Comparison of ENCODE assay signal across 34 cellular contexts in genomic region chr22:32512267-32512982, GRCh38. TPM values are rescaled to one million over a fixed set of nuclear protein-coding genes. Genes with fewer than 3 reads are reported as not detected.
"Had no signal": no experiment of that assay in that cellular context is flagged by ENCODE, and none has a peak within 500 bp of the region (broad histone marks: within the 10 kb centered on the region; RNA-seq: fewer than 3 reads in every experiment).

No MANE protein-coding gene starts in this region.

- H3K9me3 ChIP-seq: body of pancreas, colonic mucosa, esophagus squamous epithelium had no signal

- DNase-seq: activated CD4-positive, alpha-beta memory T cell treated with anti-CD3 and anti-CD28 coated beads for 36 hours; activated CD4-positive, alpha-beta T cell treated with anti-CD3 and anti-CD28 coated beads for 36 hours; activated CD4-positive, alpha-beta T cell treated with anti-CD3 and anti-CD28 coated beads, Interleukin-2, amount 10 ng/mL, durations not matched to agents 24 days and 14 days; activated CD4-positive, CD25-positive, alpha-beta regulatory T cell; activated CD4-positive, CD25-positive, alpha-beta regulatory T cell treated with anti-CD3 and anti-CD28 coated beads, Interleukin-2, amount 50 U/mL, for 72 hours; activated CD8-positive, alpha-beta memory T cell treated with anti-CD3 and anti-CD28 coated beads for 24 hours; activated effector memory CD4-positive, alpha-beta T cell treated with Interleukin-2 at 50 U/mL for 16 hours; activated gamma-delta T cell treated with Interleukin-2 at 50 U/mL for 16 hours; activated naive CD4-positive, alpha-beta T cell treated with anti-CD3 and anti-CD28 coated beads, Interleukin-2, amount 50 U/mL, for 16 hours; activated naive CD4-positive, alpha-beta T cell treated with Interleukin-2 at 50 U/mL for 16 hours; activated T-cell treated with anti-CD3 and anti-CD28 coated beads, Interleukin-2, amount 50 U/mL, for 4 hours; amniotic stem cell; aorta; body of pancreas; caudate nucleus; cerebellar nuclear complex; colonic mucosa; effector CD8-positive, alpha-beta T cell; esophagus squamous epithelium; foreskin melanocyte; heart right ventricle; T-helper 1 cell; T-helper 17 cell; T1000 had no signal

- H3K27me3 ChIP-seq: body of pancreas, colonic mucosa, esophagus squamous epithelium, gastroesophageal sphincter, heart right ventricle had no signal

- H3K36me3 ChIP-seq: colonic mucosa had no signal

- ATAC-seq: activated CD4-positive, alpha-beta T cell treated with anti-CD3 and anti-CD28 coated beads for 36 hours; activated T-cell treated with anti-CD3 and anti-CD28 coated beads, Interleukin-2, amount 50 U/mL, for 4 hours; activated T-helper 17 cell treated with anti-CD3 and anti-CD28 coated beads, Interleukin-2, amount 50 U/mL, for 72 hours; body of pancreas; gastroesophageal sphincter; heart right ventricle; T-helper 17 cell had no signal

- H3K4me3 ChIP-seq: body of pancreas, colonic mucosa, esophagus squamous epithelium, gastroesophageal sphincter, heart right ventricle had no signal

- H3K4me1 ChIP-seq: body of pancreas, colonic mucosa, esophagus squamous epithelium, gastroesophageal sphincter, heart right ventricle had no signal

- H3K27ac ChIP-seq: body of pancreas, colonic mucosa, epithelial cell of prostate, esophagus squamous epithelium, gastroesophageal sphincter, heart right ventricle had no signal

- FAIRE-seq: endometrium, endothelial cell of umbilical vein had no signal

RNA-seq across cellular contexts. Expression of gene BPIFC, which starts 48.2 kb away (rescaled TPM):
- total RNA-seq: activated CD4-positive, alpha-beta memory T cell treated with anti-CD3 and anti-CD28 coated beads for 36 hours; activated CD4-positive, alpha-beta T cell treated with anti-CD3 and anti-CD28 coated beads for 36 hours; activated CD4-positive, alpha-beta T cell treated with anti-CD3 and anti-CD28 coated beads, Interleukin-2, amount 10 ng/mL, durations not matched to agents 24 days and 14 days; activated T-cell treated with anti-CD3 and anti-CD28 coated beads, Interleukin-2, amount 50 U/mL, for 4 hours; activated T-helper 17 cell treated with anti-CD3 and anti-CD28 coated beads, Interleukin-2, amount 50 U/mL, for 72 hours; aorta; body of pancreas; colonic mucosa; dermis microvascular lymphatic vessel endothelial cell; endothelial cell of umbilical vein; fibroblast of lung; fibroblast of villous mesenchyme; gastroesophageal sphincter; glomerular endothelial cell; heart right ventricle; T-helper 17 cell had no signal
- polyA plus RNA-seq: adipose tissue, aorta, endothelial cell of umbilical vein, fibroblast of lung, heart right ventricle had no signal
